11 cellular contexts compared by ENCODE assay signal in genomic region chr15:50304856-50305255, GRCh38. TPM values are rescaled to one million over a fixed set of nuclear protein-coding genes. Genes with fewer than 3 reads are reported as not detected.
DNase-seq lines count a peak whose midpoint lies in the region; ATAC-seq lines count a peak whose summit lies in the region.
"Had no signal": no experiment of that assay in that cellular context is flagged by ENCODE, and none has a peak within 500 bp of the region (broad histone marks: within the 10 kb centered on the region; RNA-seq: fewer than 3 reads in every experiment).

No MANE protein-coding gene starts in this region.

- DNase-seq in GM03348 (ENCODE audit: low spot score): peak; percentile 27
- DNase-seq in fibroblast of peridontal ligament (ENCODE audit: extremely low read depth): peak; percentile 93
- DNase-seq in naive B cell: no peak
- no peak for DNase-seq in activated CD4-positive, CD25-positive, alpha-beta regulatory T cell (lab: John Stamatoyannopoulos, UW)
- DNase-seq: BE2C; CD4-positive, alpha-beta memory T cell; DMS79 had no signal

- H3K4me3 Mint-ChIP-seq in naive B cell: no peak overlapping the region
- H3K4me3 Mint-ChIP-seq: CD4-positive, alpha-beta memory T cell had no signal

- H3K9me3 Mint-ChIP-seq in naive B cell: peaks cover 0 to 16% (median 13%) of the 10 kb centered on the region in 7 donors

- H3K36me3 Mint-ChIP-seq in naive B cell: peaks cover 24 to 31% of the 10 kb centered on the region in 2 donors

- peaks cover 4 to 23% (median 5%) of the 10 kb centered on the region in 3 donors for H3K4me1 Mint-ChIP-seq in naive B cell

- no peaks in the 10 kb centered on the region for H3K27me3 Mint-ChIP-seq in naive B cell
- H3K27me3 Mint-ChIP-seq: CD4-positive, alpha-beta memory T cell had no signal

- peak overlapping the region in 4 of 6 donors; percentile 12 to 58 (median 26) for H3K27ac Mint-ChIP-seq in naive B cell

- no peak for ATAC-seq in naive B cell (ENCODE audit: low read depth in 2 of 2)
- no peak for ATAC-seq in GM21447 (IDR thresholded peaks at IDR 0.05; ENCODE audit: unreplicated experiment)
- no peak for ATAC-seq in HG02938 (IDR thresholded peaks at IDR 0.05; ENCODE audit: unreplicated experiment)
- ATAC-seq: A549, K562 had no signal

RNA-seq across cellular contexts. Expression of gene HDC, which starts 39.3 kb away (rescaled TPM):
- 1 to 10 TPM in 1 of 6 donors, under 1 TPM in 1, not detected in 4; 0.20 to 2.8 TPM for polyA plus RNA-seq in naive B cell (ENCODE audit: low read depth in 6 of 6)

RNA-seq across cellular contexts. Expression of gene GABPB1, which starts 50.1 kb away (rescaled TPM):
- 10 to 100 TPM; 40.1 to 67.8 (median 48.2) TPM for polyA plus RNA-seq in naive B cell (ENCODE audit: low read depth in 6 of 6)

Comparison
In these comparisons a context has a peak if more than half of its experiments do, and no peak if none do; other contexts are left out.
1. DNase-seq: peak in GM03348 (single experiment) and fibroblast of peridontal ligament (single experiment); none in naive B cell (single experiment) and activated CD4-positive, CD25-positive, alpha-beta regulatory T cell (0 of 4).